1 cellular context compared by ENCODE assay signal in genomic region chr19:33444993-33445751, GRCh38.
TF ChIP-seq lines count a peak whose summit lies in the region.

No MANE protein-coding gene starts in this region.

TF ChIP-seq in WTC11, 78 proteins besides CTCF, POLR2A, EP300 and RAD21 (continued from another document):
- no peak for TF ChIP-seq JUN (CRISPR knock-in tag; IDR thresholded peaks at IDR 0.05)
- TF ChIP-seq, protein P1, sequence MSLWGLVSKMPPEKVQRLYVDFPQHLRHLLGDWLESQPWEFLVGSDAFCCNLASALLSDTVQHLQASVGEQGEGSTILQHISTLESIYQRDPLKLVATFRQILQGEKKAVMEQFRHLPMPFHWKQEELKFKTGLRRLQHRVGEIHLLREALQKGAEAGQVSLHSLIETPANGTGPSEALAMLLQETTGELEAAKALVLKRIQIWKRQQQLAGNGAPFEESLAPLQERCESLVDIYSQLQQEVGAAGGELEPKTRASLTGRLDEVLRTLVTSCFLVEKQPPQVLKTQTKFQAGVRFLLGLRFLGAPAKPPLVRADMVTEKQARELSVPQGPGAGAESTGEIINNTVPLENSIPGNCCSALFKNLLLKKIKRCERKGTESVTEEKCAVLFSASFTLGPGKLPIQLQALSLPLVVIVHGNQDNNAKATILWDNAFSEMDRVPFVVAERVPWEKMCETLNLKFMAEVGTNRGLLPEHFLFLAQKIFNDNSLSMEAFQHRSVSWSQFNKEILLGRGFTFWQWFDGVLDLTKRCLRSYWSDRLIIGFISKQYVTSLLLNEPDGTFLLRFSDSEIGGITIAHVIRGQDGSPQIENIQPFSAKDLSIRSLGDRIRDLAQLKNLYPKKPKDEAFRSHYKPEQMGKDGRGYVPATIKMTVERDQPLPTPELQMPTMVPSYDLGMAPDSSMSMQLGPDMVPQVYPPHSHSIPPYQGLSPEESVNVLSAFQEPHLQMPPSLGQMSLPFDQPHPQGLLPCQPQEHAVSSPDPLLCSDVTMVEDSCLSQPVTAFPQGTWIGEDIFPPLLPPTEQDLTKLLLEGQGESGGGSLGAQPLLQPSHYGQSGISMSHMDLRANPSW (CRISPR knock-in tag; conservative IDR thresholded peaks at IDR 0.05; ENCODE audit: low read depth) = no peak
- TF ChIP-seq, protein P2, sequence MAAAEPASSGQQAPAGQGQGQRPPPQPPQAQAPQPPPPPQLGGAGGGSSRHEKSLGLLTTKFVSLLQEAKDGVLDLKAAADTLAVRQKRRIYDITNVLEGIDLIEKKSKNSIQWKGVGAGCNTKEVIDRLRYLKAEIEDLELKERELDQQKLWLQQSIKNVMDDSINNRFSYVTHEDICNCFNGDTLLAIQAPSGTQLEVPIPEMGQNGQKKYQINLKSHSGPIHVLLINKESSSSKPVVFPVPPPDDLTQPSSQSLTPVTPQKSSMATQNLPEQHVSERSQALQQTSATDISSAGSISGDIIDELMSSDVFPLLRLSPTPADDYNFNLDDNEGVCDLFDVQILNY (CRISPR knock-in tag; IDR thresholded peaks at IDR 0.05) = no peak
